ENCODE assay signal across 9 cellular contexts in genomic region chr17:4043862-4044261, GRCh38.
A peak's percentile ranks its signal among the peaks of the same experiment; 100 is the strongest.
DNase-seq lines count a peak whose midpoint lies in the region; ATAC-seq and TF ChIP-seq lines count a peak whose summit lies in the region.
"Had no signal": no experiment of that assay in that cellular context is flagged by ENCODE, and none has a peak within 500 bp of the region (broad histone marks: within the 10 kb centered on the region; RNA-seq: fewer than 3 reads in every experiment).

No MANE protein-coding gene starts in this region.

- H3F3A ChIP-seq in MM.1S (ENCODE audit: insufficient read depth, low read length) = peaks cover 10% of the 10 kb centered on the region

- 0 out of 2 replicates have a peak, but pooled peaks cover 17% of the 10 kb centered on the region for H3K36me3 ChIP-seq in MM.1S (replicated peaks; ENCODE audit: insufficient read depth, low read length)

- H3K9me3 Mint-ChIP-seq in immature natural killer cell (no peaks in the 10 kb centered on the region), glutamatergic neuron (ENCODE audit: unreplicated experiment) (peaks cover 3% of the 10 kb centered on the region)

- ATAC-seq in GM21737 (IDR thresholded peaks at IDR 0.05; ENCODE audit: unreplicated experiment) = no peak
- no peak for ATAC-seq in GM19023 (IDR thresholded peaks at IDR 0.05; ENCODE audit: unreplicated experiment)

- H3K9ac ChIP-seq in MM.1S (ENCODE audit: low read length) = no peak overlapping the region

- DNase-seq in MM.1S (peak; percentile 76), immature natural killer cell (peak; percentile 78 to 87 (median 82)), middle frontal gyrus (ENCODE audit: extremely low spot score, low spot score) (no peak), glutamatergic neuron (no peak)
- DNase-seq in activated CD8-positive, alpha-beta memory T cell treated with anti-CD3 and anti-CD28 coated beads for 48 hours (ENCODE audit: low read depth in 2 of 3, low spot score in 2 of 3) = peak in 2 of 3 experiments; percentile 13 to 47
- DNase-seq in stimulated activated CD8-positive, alpha-beta memory T cell treated with anti-CD3 and anti-CD28 coated beads, Interleukin-4, amount 100 ng/mL, for 24 hours (ENCODE audit: low read depth) = peak; percentile 42

- no peaks in the 10 kb centered on the region for H4K20me1 ChIP-seq in MM.1S (ENCODE audit: insufficient read depth, low read length)

- no peak overlapping the region for H2AFZ ChIP-seq in MM.1S (ENCODE audit: low read length)

- H3K36me3 Mint-ChIP-seq in immature natural killer cell (peaks cover 21 to 43% (median 22%) of the 10 kb centered on the region in 3 donors), glutamatergic neuron (ENCODE audit: unreplicated experiment) (no peaks in the 10 kb centered on the region)

- H3K4me2 ChIP-seq in MM.1S (ENCODE audit: low read depth, low read length) = no peak overlapping the region

- peaks cover 42 to 43% of the 10 kb centered on the region in 2 donors for H3K4me1 Mint-ChIP-seq in immature natural killer cell
- no peaks in the 10 kb centered on the region for H3K4me1 Mint-ChIP-seq in glutamatergic neuron (ENCODE audit: low read depth, unreplicated experiment)

- H3K27me3 Mint-ChIP-seq in immature natural killer cell (ENCODE audit: low read depth in 3 of 3) (peaks cover 0 to 5% (median 0%) of the 10 kb centered on the region in 3 donors), glutamatergic neuron (ENCODE audit: unreplicated experiment) (peaks cover 2% of the 10 kb centered on the region)
- H3K27me3 Mint-ChIP-seq: progenitor cell of endocrine pancreas had no signal

- H3K4me3 Mint-ChIP-seq in immature natural killer cell (peak overlapping the region; percentile 23 to 76 (median 68)), glutamatergic neuron (ENCODE audit: unreplicated experiment) (no peak overlapping the region)

- no peaks in the 10 kb centered on the region for H3K27me3 ChIP-seq in MM.1S (replicated peaks; ENCODE audit: insufficient read depth, low read length)

- H3K4me3 ChIP-seq in MM.1S (ENCODE audit: low read length) = no peak overlapping the region

- peaks cover 8% of the 10 kb centered on the region; the same call in 1 of the 2 replicates for H3K4me1 ChIP-seq in MM.1S (ENCODE audit: low read length)

- peak overlapping the region; percentile 20; the same call in 1 of the 2 replicates for H3K27ac ChIP-seq in MM.1S (ENCODE audit: low read length)

- H3K27ac Mint-ChIP-seq in immature natural killer cell (peak overlapping the region; percentile 92 to 99 (median 95)), glutamatergic neuron (ENCODE audit: unreplicated experiment) (no peak overlapping the region)
- H3K27ac Mint-ChIP-seq: progenitor cell of endocrine pancreas had no signal

- no peaks in the 10 kb centered on the region for H3K9me2 ChIP-seq in MM.1S (replicated peaks; ENCODE audit: insufficient read depth, low read length)

- no peaks in the 10 kb centered on the region for H3K9me3 ChIP-seq in MM.1S (replicated peaks; ENCODE audit: insufficient read depth, low read length)

- H3K79me2 ChIP-seq in MM.1S (ENCODE audit: low read length) = no peaks in the 10 kb centered on the region

- TF ChIP-seq CTCF in MM.1S (IDR thresholded peaks at IDR 0.05; ENCODE audit: low read length) (no peak), glutamatergic neuron (IDR thresholded peaks at IDR 0.05; ENCODE audit: partially characterized antibody, unreplicated experiment) (no peak)

Comparison
In these comparisons a context has a peak if more than half of its experiments do, and no peak if none do; other contexts are left out.
1. DNase-seq: peak in MM.1S (single experiment), activated CD8-positive, alpha-beta memory T cell treated with anti-CD3 and anti-CD28 coated beads for 48 hours (2 of 3), immature natural killer cell (3 of 3) and stimulated activated CD8-positive, alpha-beta memory T cell treated with anti-CD3 and anti-CD28 coated beads, Interleukin-4, amount 100 ng/mL, for 24 hours (single experiment); none in middle frontal gyrus (single experiment) and glutamatergic neuron (single experiment).